ENCODE assay signal across 28 cellular contexts in the genomic region with DNA sequence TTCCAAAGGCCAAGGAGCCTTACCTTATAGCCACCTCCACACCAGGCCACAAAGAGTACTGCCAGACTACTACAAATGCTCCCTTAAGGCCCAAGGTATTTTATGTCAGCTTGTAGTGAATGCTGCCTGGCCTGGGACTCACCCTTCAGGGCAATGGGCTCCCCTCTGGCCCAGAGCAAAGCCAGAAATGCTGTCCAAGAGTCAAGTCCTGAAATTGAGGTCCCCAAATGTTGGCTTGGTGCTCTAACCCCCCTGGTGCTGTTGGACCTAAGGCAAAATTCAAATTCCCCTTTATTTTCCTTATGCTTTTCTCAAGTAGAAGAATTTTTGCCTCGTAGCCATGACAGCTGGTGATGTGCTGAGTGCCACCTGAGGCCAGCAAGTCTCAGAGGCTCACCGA.
"Had no signal": no experiment of that assay in that cellular context is flagged by ENCODE, and none has a peak within 500 bp of the region (broad histone marks: within the 10 kb centered on the region; RNA-seq: fewer than 3 reads in every experiment).

No MANE protein-coding gene starts in this region.

- H3K27ac ChIP-seq: stomach, suprapubic skin, testis, thoracic aorta, thyroid gland, tibial artery, tibial nerve, transverse colon, upper lobe of left lung, upper lobe of right lung, uterus, vagina had no signal

- H3K4me3 ChIP-seq: stomach, suprapubic skin, testis, thoracic aorta, thyroid gland, tibial artery, tibial nerve, transverse colon, upper lobe of left lung, upper lobe of right lung, uterus, vagina had no signal

- H3K9me3 Mint-ChIP-seq: stimulated activated memory B cell treated with anti-CD40 and anti-IgM and Interleukin-4, amounts not matched to agents 10 μg/mL and 1 μg/mL and 100 μg/mL, for 72 hours; stimulated activated naive CD8-positive, alpha-beta T cell treated with anti-CD3 and anti-CD28 coated beads, Interleukin-15, amount 100 ng/mL, for 72 hours; stimulated activated naive CD8-positive, alpha-beta T cell treated with anti-CD3 and anti-CD28 coated beads, Interleukin-15, Interleukin-2, amounts not matched to agents 100 ng/mL and 50 ng/mL, for 24 hours; type B pancreatic cell had no signal

- H3K4me1 Mint-ChIP-seq: stimulated activated effector memory CD8-positive, alpha-beta T cell treated with anti-CD3 and anti-CD28 coated beads, Interleukin-12 subunit alpha, Interleukin-12 subunit beta, amount 100 ng/mL, for 72 hours; stimulated activated memory B cell treated with anti-CD40 and anti-IgM and Interleukin-4, amounts not matched to agents 10 μg/mL and 1 μg/mL and 100 μg/mL, for 72 hours; stimulated activated naive B cell treated with anti-CD40 and anti-IgM and Interleukin-4, amounts not matched to agents 10 μg/mL and 1 μg/mL and 100 μg/mL, for 72 hours; stimulated activated naive CD8-positive, alpha-beta T cell treated with anti-CD3 and anti-CD28 coated beads, Interleukin-15, amount 100 ng/mL, for 72 hours had no signal

- H3K36me3 Mint-ChIP-seq: stimulated activated effector memory CD8-positive, alpha-beta T cell treated with anti-CD3 and anti-CD28 coated beads, Interleukin-12 subunit alpha, Interleukin-12 subunit beta, amount 100 ng/mL, for 72 hours; stimulated activated memory B cell treated with anti-CD40 and anti-IgM and Interleukin-4, amounts not matched to agents 10 μg/mL and 1 μg/mL and 100 μg/mL, for 72 hours; stimulated activated naive B cell treated with anti-CD40 and anti-IgM and Interleukin-4, amounts not matched to agents 10 μg/mL and 1 μg/mL and 100 μg/mL, for 72 hours; type B pancreatic cell had no signal

- H3K4me1 ChIP-seq: stomach, suprapubic skin, testis, thyroid gland, tibial artery, tibial nerve, transverse colon, upper lobe of left lung, upper lobe of right lung, uterus, vagina had no signal

- H3K27ac Mint-ChIP-seq: stimulated activated effector memory CD8-positive, alpha-beta T cell treated with anti-CD3 and anti-CD28 coated beads, Interleukin-12 subunit alpha, Interleukin-12 subunit beta, amount 100 ng/mL, for 72 hours; stimulated activated memory B cell treated with anti-CD40 and anti-IgM and Interleukin-4, amounts not matched to agents 10 μg/mL and 1 μg/mL and 100 μg/mL, for 72 hours; stimulated activated naive B cell treated with anti-CD40 and anti-IgM and Interleukin-4, amounts not matched to agents 10 μg/mL and 1 μg/mL and 100 μg/mL, for 72 hours; stimulated activated naive CD8-positive, alpha-beta T cell treated with anti-CD3 and anti-CD28 coated beads, Interleukin-15, amount 100 ng/mL, for 72 hours; stimulated activated naive CD8-positive, alpha-beta T cell treated with anti-CD3 and anti-CD28 coated beads, Interleukin-15, Interleukin-2, amounts not matched to agents 100 ng/mL and 50 ng/mL, for 24 hours; type B pancreatic cell had no signal

- H3K36me3 ChIP-seq: stomach, suprapubic skin, thoracic aorta, thyroid gland, tibial artery, tibial nerve, transverse colon, upper lobe of left lung, upper lobe of right lung, uterus, vagina had no signal

- H3K4me3 Mint-ChIP-seq: stimulated activated effector memory CD8-positive, alpha-beta T cell treated with anti-CD3 and anti-CD28 coated beads, Interleukin-12 subunit alpha, Interleukin-12 subunit beta, amount 100 ng/mL, for 72 hours; stimulated activated memory B cell treated with anti-CD40 and anti-IgM and Interleukin-4, amounts not matched to agents 10 μg/mL and 1 μg/mL and 100 μg/mL, for 72 hours; stimulated activated naive B cell treated with anti-CD40 and anti-IgM and Interleukin-4, amounts not matched to agents 10 μg/mL and 1 μg/mL and 100 μg/mL, for 72 hours; stimulated activated naive CD8-positive, alpha-beta T cell treated with anti-CD3 and anti-CD28 coated beads, Interleukin-15, amount 100 ng/mL, for 72 hours; stimulated activated naive CD8-positive, alpha-beta T cell treated with anti-CD3 and anti-CD28 coated beads, Interleukin-15, Interleukin-2, amounts not matched to agents 100 ng/mL and 50 ng/mL, for 24 hours; type B pancreatic cell had no signal

- ATAC-seq: stimulated activated effector memory CD8-positive, alpha-beta T cell treated with anti-CD3 and anti-CD28 coated beads, Interleukin-12 subunit alpha, Interleukin-12 subunit beta, amount 100 ng/mL, for 72 hours; stimulated activated memory B cell treated with anti-CD40 and anti-IgM and Interleukin-4, amounts not matched to agents 10 μg/mL and 1 μg/mL and 100 μg/mL, for 72 hours; stimulated activated naive B cell treated with anti-CD40 and anti-IgM and Interleukin-4, amounts not matched to agents 10 μg/mL and 1 μg/mL and 100 μg/mL, for 72 hours; stimulated activated naive CD8-positive, alpha-beta T cell treated with anti-CD3 and anti-CD28 coated beads, Interleukin-15, amount 100 ng/mL, for 72 hours; stimulated activated naive CD8-positive, alpha-beta T cell treated with anti-CD3 and anti-CD28 coated beads, Interleukin-15, Interleukin-2, amounts not matched to agents 100 U/mL and 50 U/mL, for 24 hours; upper lobe of right lung had no signal

- DNase-seq: stimulated activated CD4-positive, alpha-beta T cell treated with anti-CD3 and anti-CD28 coated beads, Interleukin-2, amount 100 ng/mL, for 48 hours; stimulated activated CD4-positive, alpha-beta T cell treated with anti-CD3 and anti-CD28 coated beads, Interleukin-4, amount 100 ng/mL, for 1 hour; stimulated activated CD4-positive, alpha-beta T cell treated with anti-CD3 and anti-CD28 coated beads, Interleukin-4, amount 100 ng/mL, for 24 hours; stimulated activated CD4-positive, alpha-beta T cell treated with anti-CD3 and anti-CD28 coated beads, Interleukin-4, amount 100 ng/mL, for 4 hours; stimulated activated CD8-positive, alpha-beta memory T cell treated with anti-CD3 and anti-CD28 coated beads, Interleukin-4, amount 100 ng/mL, for 48 hours; stimulated activated naive B cell treated with anti-CD40 and anti-IgM and Interleukin-4, amounts not matched to agents 10 μg/mL and 1 μg/mL and 100 μg/mL, for 72 hours; stimulated activated naive CD4-positive, alpha-beta T cell; stimulated activated naive CD4-positive, alpha-beta T cell treated with Interleukin-2 at 50 U/mL for 16 hours; stimulated activated naive CD8-positive, alpha-beta T cell treated with anti-CD3 and anti-CD28 coated beads, Interleukin-15, amount 100 ng/mL, for 72 hours; stimulated activated naive CD8-positive, alpha-beta T cell treated with anti-CD3 and anti-CD28 coated beads, Interleukin-15, Interleukin-2, amounts not matched to agents 100 U/mL and 50 U/mL, for 24 hours; stomach; substantia nigra; testis; thyroid gland; tibial artery; transverse colon; trophoblast cell; upper lobe of left lung; upper lobe of right lung; uterus had no signal

- H3K27me3 Mint-ChIP-seq: stimulated activated memory B cell treated with anti-CD40 and anti-IgM and Interleukin-4, amounts not matched to agents 10 μg/mL and 1 μg/mL and 100 μg/mL, for 72 hours; stimulated activated naive B cell treated with anti-CD40 and anti-IgM and Interleukin-4, amounts not matched to agents 10 μg/mL and 1 μg/mL and 100 μg/mL, for 72 hours; stimulated activated naive CD8-positive, alpha-beta T cell treated with anti-CD3 and anti-CD28 coated beads, Interleukin-15, amount 100 ng/mL, for 72 hours; stimulated activated naive CD8-positive, alpha-beta T cell treated with anti-CD3 and anti-CD28 coated beads, Interleukin-15, Interleukin-2, amounts not matched to agents 100 ng/mL and 50 ng/mL, for 24 hours; type B pancreatic cell had no signal

- H3K27me3 ChIP-seq: stomach, suprapubic skin, testis, thyroid gland, tibial artery, tibial nerve, transverse colon, upper lobe of left lung, upper lobe of right lung, uterus, vagina had no signal
